Comparison of ENCODE assay signal across 19 cellular contexts in the genomic region with DNA sequence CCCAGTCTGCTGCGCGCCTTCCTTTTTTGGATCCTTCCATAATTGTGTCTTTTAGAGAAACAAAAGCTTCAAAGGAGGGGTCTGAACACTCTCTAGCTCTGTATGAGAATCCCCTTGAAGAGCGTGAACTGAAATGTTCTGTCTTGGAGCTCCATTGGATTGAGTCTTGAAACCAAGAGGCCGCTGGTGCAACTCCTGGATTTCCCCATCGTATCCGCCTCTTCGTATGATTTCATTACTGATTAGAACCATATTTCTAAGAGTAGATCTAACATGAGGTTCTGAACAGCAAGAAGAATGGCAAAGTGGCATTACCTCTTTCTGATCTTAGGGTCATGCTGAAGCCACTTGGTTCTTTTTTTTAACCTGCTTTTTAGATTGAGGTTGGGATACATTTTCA. TPM values are rescaled to one million over a fixed set of nuclear protein-coding genes. Genes with fewer than 3 reads are reported as not detected.
DNase-seq lines count a peak whose midpoint lies in the region; ATAC-seq and TF ChIP-seq lines count a peak whose summit lies in the region.
"Had no signal": no experiment of that assay in that cellular context is flagged by ENCODE, and none has a peak within 500 bp of the region (broad histone marks: within the 10 kb centered on the region; RNA-seq: fewer than 3 reads in every experiment).

No MANE protein-coding gene starts in this region.

- peaks cover 0 to 83% (median 0%) of the 10 kb centered on the region in 11 experiments; a peak in 8 of 22 replicates for H3K27me3 ChIP-seq in BLaER1 treated with 17β-estradiol and CSF1 and Interleukin-3, amounts not matched to agents 10 nM and 100 nM
- no peaks in the 10 kb centered on the region for H3K27me3 ChIP-seq in IMR-90 (ENCODE audit: control insufficient read depth, insufficient read depth, low read length)
- no peaks in the 10 kb centered on the region for H3K27me3 ChIP-seq in neuron (ENCODE audit: insufficient read depth, low read length)

- H3K79me1 ChIP-seq in IMR-90 (ENCODE audit: low read depth in 1 of 2, low read length in 2 of 2), result no peaks in the 10 kb centered on the region

- peak overlapping the region; percentile 59; the same call in 1 of the 2 replicates for H3K4ac ChIP-seq in IMR-90 (ENCODE audit: low read depth, low read length)

- TF ChIP-seq RAD21 in IMR-90 (IDR thresholded peaks at IDR 0.05; ENCODE audit: low read length), result no peak

- peaks cover 8% of the 10 kb centered on the region; the same call in 1 of the 2 replicates for H3K9me1 ChIP-seq in IMR-90 (ENCODE audit: insufficient read depth, low read length)

- H2BK120ac ChIP-seq in IMR-90 (ENCODE audit: low read depth, low read length), result peak overlapping the region; percentile 70; the same call in 1 of the 2 replicates

- intact Hi-C loops in IMR-90 (cut with micrococcal nuclease), result no loop called here

- no peak overlapping the region for H2BK15ac ChIP-seq in IMR-90 (ENCODE audit: low read depth, low read length)

- no peak for DNase-seq in IMR-90
- peak; percentile 39 for DNase-seq in fibroblast of mammary gland (ENCODE audit: low read depth)
- DNase-seq in midbrain (lab: John Stamatoyannopoulos, UW), result no peak
- no peak for DNase-seq in NCI-H345 (lab: John Stamatoyannopoulos, UW)
- no peak for DNase-seq in kidney tubule cell (ENCODE audit: low spot score)
- no peak for DNase-seq in activated CD4-positive, alpha-beta T cell treated with anti-CD3 and anti-CD28 coated beads for 1 hour
- DNase-seq: DMS79 treated with DMSO at 0.1 percent for 48 hours; NCI-H1105; NCI-H1694; NCI-H2081 treated with DMSO at 0.1 percent for 48 hours; NCI-H510A; NCI-H748 treated with DMSO at 0.1 percent for 48 hours; NK-92 treated with Interleukin-12 subunit alpha and Interleukin-12 subunit beta, amount 100 ng/mL, for 24 hours; RPMI8226; SHP77 treated with DMSO at 0.1 percent for 48 hours had no signal

- no peak overlapping the region for H4K8ac ChIP-seq in IMR-90 (ENCODE audit: low read depth in 2 of 2, low read length in 2 of 2)

- no peak overlapping the region for H3K18ac ChIP-seq in IMR-90 (ENCODE audit: low read depth, low read length)

- H3K9me3 ChIP-seq in BLaER1 treated with 17β-estradiol and CSF1 and Interleukin-3, amounts not matched to agents 10 nM and 100 nM (replicated peaks in 1 of 11), result no peaks in the 10 kb centered on the region
- no peaks in the 10 kb centered on the region for H3K9me3 ChIP-seq in IMR-90 (ENCODE audit: control insufficient read depth, insufficient read depth, low read length)
- no peaks in the 10 kb centered on the region for H3K9me3 ChIP-seq in neuron (ENCODE audit: low read length)
- H3K9me3 ChIP-seq: A549 had no signal

- H2BK20ac ChIP-seq in IMR-90 (ENCODE audit: low read depth, low read length), result no peak overlapping the region

- in situ Hi-C loops in IMR-90 (cut with MboI; ENCODE audit: low sequenced_read_pairs), result no loop called here

- BruUV-seq in IMR-90 (replicated peaks; lab: Mats Ljungman, UMichigan), result no TSS peak

- H2AFZ ChIP-seq in IMR-90 (replicated peaks; ENCODE audit: low read length, poor library complexity) (no peak overlapping the region), neuron (ENCODE audit: low read depth, low read length) (peak overlapping the region; percentile 0)

- CTCF ChIA-PET in IMR-90 (lab: Yijun Ruan, JAX), result no interaction called here

- peak overlapping the region in 2 of 11 experiments; percentile 13 to 24; a peak in 1 of 22 replicates for H3K27ac ChIP-seq in BLaER1 treated with 17β-estradiol and CSF1 and Interleukin-3, amounts not matched to agents 10 nM and 100 nM
- no peak overlapping the region for H3K27ac ChIP-seq in IMR-90 (ENCODE audit: insufficient read depth, low read length)
- H3K27ac ChIP-seq: A549, HL-60 had no signal

- H2AK5ac ChIP-seq in IMR-90 (ENCODE audit: low read depth, low read length), result no peak overlapping the region

- no peak for ATAC-seq in IMR-90 (ENCODE audit: low read depth)
- ATAC-seq: A549 had no signal

- H3K23ac ChIP-seq in IMR-90 (ENCODE audit: low read depth, low read length), result no peak overlapping the region

- peaks cover 33 to 40% (median 36%) of the 10 kb centered on the region in 10 experiments for H3K4me1 ChIP-seq in BLaER1 treated with 17β-estradiol and CSF1 and Interleukin-3, amounts not matched to agents 10 nM and 100 nM
- H3K4me1 ChIP-seq in IMR-90 (ENCODE audit: control insufficient read depth, insufficient read depth, low read length) (peaks cover 11% of the 10 kb centered on the region), neuron (ENCODE audit: insufficient read depth, low read length) (peaks cover 16% of the 10 kb centered on the region)
- H3K4me1 ChIP-seq: A549 had no signal

- H3K4me3 ChIP-seq in BLaER1 treated with 17β-estradiol and CSF1 and Interleukin-3, amounts not matched to agents 10 nM and 100 nM, result no peak overlapping the region
- H3K4me3 ChIP-seq in IMR-90 (ENCODE audit: insufficient read depth, low read depth, low read length) (no peak overlapping the region), fibroblast of mammary gland (ENCODE audit: control insufficient read depth, low read depth, low read length) (no peak overlapping the region), neuron (ENCODE audit: low read length) (no peak overlapping the region)
- H3K4me3 ChIP-seq: A549 had no signal

- TF ChIP-seq POLR2A in IMR-90 (IDR thresholded peaks at IDR 0.05; ENCODE audit: low read depth, low read length), result no peak

- no peak overlapping the region; a peak in 1 of 22 replicates for H3K9ac ChIP-seq in BLaER1 treated with 17β-estradiol and CSF1 and Interleukin-3, amounts not matched to agents 10 nM and 100 nM
- no peak overlapping the region for H3K9ac ChIP-seq in IMR-90 (ENCODE audit: low read depth, low read length)

- no peak overlapping the region for H2BK5ac ChIP-seq in IMR-90 (ENCODE audit: low read depth, low read length, poor library complexity, severe bottlenecking)

- peaks cover 0 to 15% (median 0%) of the 10 kb centered on the region in 11 experiments; a peak in 3 of 22 replicates for H4K20me1 ChIP-seq in BLaER1 treated with 17β-estradiol and CSF1 and Interleukin-3, amounts not matched to agents 10 nM and 100 nM
- H4K20me1 ChIP-seq in IMR-90 (ENCODE audit: insufficient read depth, low read length), result no peaks in the 10 kb centered on the region

- no peak overlapping the region for H3K56ac ChIP-seq in IMR-90 (ENCODE audit: extremely low read depth, insufficient read depth, low read length)

- H2AK9ac ChIP-seq in IMR-90 (replicated peaks; ENCODE audit: low read depth, low read length, poor library complexity), result no peak overlapping the region

- POLR2A ChIA-PET in IMR-90 (lab: Charles Lee; ENCODE audit: unreplicated experiment), result no interaction called here

- no peak for TF ChIP-seq CTCF in IMR-90 (conservative IDR thresholded peaks at IDR 0.05; ENCODE audit: low read depth, low read length)
- TF ChIP-seq CTCF in fibroblast of mammary gland (conservative IDR thresholded peaks at IDR 0.05; ENCODE audit: control insufficient read depth, insufficient read depth, low read depth, low read length), result no peak

- H3K4me2 ChIP-seq in BLaER1 treated with 17β-estradiol and CSF1 and Interleukin-3, amounts not matched to agents 10 nM and 100 nM, result peak overlapping the region; percentile 43 to 83 (median 74)
- no peak overlapping the region for H3K4me2 ChIP-seq in IMR-90 (ENCODE audit: low read depth, low read length)
- H3K4me2 ChIP-seq: A549 had no signal

- no CpG with 5 or more reads among the region's 7 CpGs for WGBS in IMR-90 (ENCODE audit: extremely low coverage in 2 of 2, insufficient read length in 1 of 2), 2 experiments

- no peak overlapping the region for H4K5ac ChIP-seq in IMR-90 (ENCODE audit: low read depth, low read length)

- dilution Hi-C loops in IMR-90 (cut with HindIII; ENCODE audit: low sequenced_read_pairs, unreplicated experiment), result no loop called here

- no peak overlapping the region for H4K91ac ChIP-seq in IMR-90 (ENCODE audit: insufficient read depth, low read depth, low read length)

- no peaks in the 10 kb centered on the region for H3K36me3 ChIP-seq in BLaER1 treated with 17β-estradiol and CSF1 and Interleukin-3, amounts not matched to agents 10 nM and 100 nM
- H3K36me3 ChIP-seq in IMR-90 (ENCODE audit: control insufficient read depth, insufficient read depth, low read length), result no peaks in the 10 kb centered on the region
- no peaks in the 10 kb centered on the region for H3K36me3 ChIP-seq in neuron (ENCODE audit: insufficient read depth, low read length)

- no peak overlapping the region for H3K14ac ChIP-seq in IMR-90 (replicated peaks; ENCODE audit: low read depth, low read length)

TF ChIP-seq in IMR-90, 13 proteins besides CTCF, POLR2A, EP300 and RAD21:
- no peak for TF ChIP-seq USF2 (IDR thresholded peaks at IDR 0.05; ENCODE audit: low read depth, low read length)
- TF ChIP-seq CHD1 (IDR thresholded peaks at IDR 0.05; ENCODE audit: low read depth, low read length), result no peak
- no peak for TF ChIP-seq MAZ (IDR thresholded peaks at IDR 0.05; ENCODE audit: borderline replicate concordance, low read depth, low read length)
- TF ChIP-seq RCOR1 (IDR thresholded peaks at IDR 0.05; ENCODE audit: insufficient replicate concordance, low read length), result no peak
- TF ChIP-seq CEBPB (IDR thresholded peaks at IDR 0.05; ENCODE audit: low read depth, low read length), result no peak
- no peak for TF ChIP-seq SMC3 (IDR thresholded peaks at IDR 0.05; ENCODE audit: low read depth, low read length)
- TF ChIP-seq MXI1 (IDR thresholded peaks at IDR 0.05; ENCODE audit: borderline replicate concordance, low read depth, low read length), result no peak

RNA-seq across cellular contexts. Expression of gene NRP2, which starts 31.4 kb away (rescaled TPM):
- total RNA-seq in IMR-90 (2012; rRNA removed), result 43.3 and 46.4 TPM in 2 replicates
- 45.2 and 51.3 TPM in 2 replicates for polyA plus RNA-seq in IMR-90 (2012; rRNA removed)
- polyA plus RNA-seq in IMR-90 (2012; cell fraction: cytosol; rRNA removed), result 40.6 and 48.8 TPM in 2 replicates
- polyA plus RNA-seq in IMR-90 (2012; cell fraction: nucleus; rRNA removed; ENCODE audit: low replicate concordance), result 27.6 and 54.4 TPM in 2 replicates
